In the genomic region with DNA sequence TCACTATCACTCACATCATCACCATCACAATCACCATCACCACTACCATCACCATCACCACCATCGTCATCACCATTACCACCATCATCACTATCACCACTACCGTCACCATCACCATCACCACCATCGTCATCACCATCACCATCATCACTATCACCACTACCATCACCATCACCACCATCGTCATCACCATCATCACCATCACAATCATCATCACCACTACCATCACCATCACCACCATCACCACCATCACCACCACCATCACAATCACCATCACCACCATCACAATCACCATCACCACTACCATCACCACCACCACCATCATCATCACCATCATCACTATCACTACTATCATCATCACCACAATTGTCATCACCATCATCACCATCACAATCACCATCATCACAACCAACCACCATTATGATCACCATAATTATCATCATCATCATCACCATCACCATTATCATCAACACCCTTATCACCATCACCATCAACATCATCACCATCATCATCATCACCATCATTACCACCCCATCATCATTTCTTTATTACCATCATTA, we compare ENCODE assay signal across 16 cellular contexts.
A peak's percentile ranks its signal among the peaks of the same experiment; 100 is the strongest.
DNase-seq lines count a peak whose midpoint lies in the region; ATAC-seq, FAIRE-seq and TF ChIP-seq lines count a peak whose summit lies in the region.
"Had no signal": no experiment of that assay in that cellular context is flagged by ENCODE, and none has a peak within 500 bp of the region (broad histone marks: within the 10 kb centered on the region; RNA-seq: fewer than 3 reads in every experiment).

No MANE protein-coding gene starts in this region.

- CTCF ChIA-PET in endothelial cell of umbilical vein (lab: Charles Lee), result no interaction called here

- POLR2A ChIA-PET in endothelial cell of umbilical vein (lab: Charles Lee), result no interaction called here

- no peak overlapping the region for H3K9ac ChIP-seq in endothelial cell of umbilical vein (replicated peaks; ENCODE audit: extremely low read depth, insufficient read depth, low read length)

- H3K9me3 ChIP-seq in endothelial cell of umbilical vein (replicated peaks; ENCODE audit: control insufficient read depth, insufficient read depth, low read length) (no peaks in the 10 kb centered on the region), suprapubic skin (no peaks in the 10 kb centered on the region)

- no peaks in the 10 kb centered on the region for H3K9me1 ChIP-seq in endothelial cell of umbilical vein (replicated peaks; ENCODE audit: control insufficient read depth, extremely low read depth, insufficient read depth, low read length)

- H3K79me2 ChIP-seq in endothelial cell of umbilical vein (ENCODE audit: control insufficient read depth, insufficient read depth, low read length), result no peaks in the 10 kb centered on the region

- intact Hi-C loops in endothelial cell of umbilical vein (cut with micrococcal nuclease), result no loop called here

- H3K4me2 ChIP-seq in endothelial cell of umbilical vein (ENCODE audit: insufficient read depth, low read length), result no peak overlapping the region

- TF ChIP-seq EP300 in suprapubic skin (IDR thresholded peaks at IDR 0.05), result no peak

- TF ChIP-seq CTCF in bronchial epithelial cell (IDR thresholded peaks at IDR 0.05; ENCODE audit: insufficient read depth, low read length, severe bottlenecking) (no peak), endothelial cell of umbilical vein (IDR thresholded peaks at IDR 0.05; ENCODE audit: extremely low read depth in 1 of 2, insufficient read depth in 1 of 2, low read depth in 1 of 2, low read length in 2 of 2) (no peak), suprapubic skin (IDR thresholded peaks at IDR 0.05) (no peak)

- FAIRE-seq in HTR-8/SVneo (lab: Jason Lieb, UNC) (peak; percentile 99), bronchial epithelial cell (lab: Jason Lieb, UNC) (peak; percentile 68), endothelial cell of umbilical vein (lab: Jason Lieb, UNC) (peak; percentile 56), urothelium cell line (lab: Jason Lieb, UNC) (peak; percentile 99)
- FAIRE-seq: A204.1, D721Med, GM19239 had no signal

- dilution Hi-C loops in endothelial cell of umbilical vein (cut with MboI; ENCODE audit: extremely low pct_ligation_motif_present, low sequenced_read_pairs), result no loop called here

- no peak for ATAC-seq in HG02885 (IDR thresholded peaks at IDR 0.05; ENCODE audit: poor library complexity, unreplicated experiment)
- ATAC-seq: CD8-positive, alpha-beta T cell; HCT116 had no signal

- TF ChIP-seq POLR2A in endothelial cell of umbilical vein (IDR thresholded peaks at IDR 0.05; ENCODE audit: low read depth, low read length) (no peak), suprapubic skin (IDR thresholded peaks at IDR 0.05) (no peak)

- no peak overlapping the region for H2AFZ ChIP-seq in endothelial cell of umbilical vein (ENCODE audit: low read depth, low read length)

- no peak overlapping the region for H3K4me3 ChIP-seq in bronchial epithelial cell (ENCODE audit: low read depth, low read length)
- H3K4me3 ChIP-seq in endothelial cell of umbilical vein (replicated peaks in 1 of 3; ENCODE audit: insufficient read depth in 1 of 3, low read depth in 1 of 3, low read length in 3 of 3), result no peak overlapping the region
- H3K4me3 ChIP-seq in suprapubic skin, result no peak overlapping the region

- 94% methylated on average over 4 of the region's 4 CpGs for WGBS in suprapubic skin

- DNase-seq in HTR-8/SVneo (ENCODE audit: insufficient read length, low spot score) (no peak), bronchial epithelial cell (ENCODE audit: low read depth) (no peak), endothelial cell of umbilical vein (ENCODE audit: low read depth, low spot score) (no peak), urothelium cell line (ENCODE audit: low spot score) (no peak), C1 segment of cervical spinal cord (lab: John Stamatoyannopoulos, UW) (no peak), suprapubic skin (ENCODE audit: low spot score in 2 of 2) (no peak)
- DNase-seq: CD8-positive, alpha-beta T cell; COR-L47; DMS153; GF-D8; KBM-7 had no signal

- H3K27me3 ChIP-seq in bronchial epithelial cell (ENCODE audit: control insufficient read depth, insufficient read depth, low read length) (no peaks in the 10 kb centered on the region), endothelial cell of umbilical vein (ENCODE audit: control insufficient read depth in 2 of 2, insufficient read depth in 2 of 2, low read length in 2 of 2) (no peaks in the 10 kb centered on the region), suprapubic skin (peaks cover 20% of the 10 kb centered on the region)

- no peak overlapping the region for H3K27ac ChIP-seq in endothelial cell of umbilical vein (ENCODE audit: insufficient read depth, low read depth, low read length)
- H3K27ac ChIP-seq in suprapubic skin, result no peak overlapping the region

- no TSS peak for BruUV-seq in endothelial cell of umbilical vein (replicated peaks; lab: Mats Ljungman, UMichigan)

- no peaks in the 10 kb centered on the region for H4K20me1 ChIP-seq in endothelial cell of umbilical vein (replicated peaks; ENCODE audit: control insufficient read depth, extremely low read depth, insufficient read depth, low read length)

- H3K4me1 ChIP-seq in endothelial cell of umbilical vein (ENCODE audit: control insufficient read depth, extremely low read depth, insufficient read depth, low read length) (no peaks in the 10 kb centered on the region), suprapubic skin (no peaks in the 10 kb centered on the region)

- H3K36me3 ChIP-seq in bronchial epithelial cell (ENCODE audit: control insufficient read depth, insufficient read depth, low read length) (no peaks in the 10 kb centered on the region), endothelial cell of umbilical vein (ENCODE audit: control insufficient read depth in 2 of 2, extremely low read depth in 1 of 2, insufficient read depth in 2 of 2, low read length in 2 of 2) (no peaks in the 10 kb centered on the region), suprapubic skin (no peaks in the 10 kb centered on the region)

TF ChIP-seq in endothelial cell of umbilical vein, 7 proteins besides CTCF, POLR2A, EP300 and RAD21:
- TF ChIP-seq JUN (IDR thresholded peaks at IDR 0.05; ENCODE audit: borderline replicate concordance, insufficient read depth, insufficient read length, low read depth), result no peak
- TF ChIP-seq GATA2 (IDR thresholded peaks at IDR 0.05; ENCODE audit: insufficient read depth, insufficient read length, low read depth, low read length), result no peak
- TF ChIP-seq, protein P1, sequence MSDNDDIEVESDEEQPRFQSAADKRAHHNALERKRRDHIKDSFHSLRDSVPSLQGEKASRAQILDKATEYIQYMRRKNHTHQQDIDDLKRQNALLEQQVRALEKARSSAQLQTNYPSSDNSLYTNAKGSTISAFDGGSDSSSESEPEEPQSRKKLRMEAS (IDR thresholded peaks at IDR 0.05; ENCODE audit: insufficient read depth, insufficient read length), result no peak
